8 cellular contexts compared by ENCODE assay signal in the genomic region with DNA sequence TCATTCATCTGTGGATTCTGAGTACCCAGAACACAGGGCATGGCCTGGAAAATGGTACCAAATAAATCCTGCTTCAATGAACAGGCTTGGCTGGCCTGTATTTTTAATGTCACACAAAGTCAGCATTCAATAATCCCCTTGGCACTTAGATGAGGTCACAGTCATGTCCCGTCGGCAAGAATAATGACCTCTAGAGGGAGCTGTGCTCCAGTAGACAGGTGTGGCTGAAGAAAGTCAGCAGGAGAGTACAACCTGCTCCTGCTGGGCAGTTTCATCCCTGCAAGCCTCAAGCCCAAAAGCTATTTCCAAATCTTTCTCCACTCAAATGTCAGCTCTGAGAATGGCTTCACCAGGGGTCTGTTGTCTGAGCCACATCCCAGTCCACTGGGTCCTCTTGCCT.
DNase-seq lines count a peak whose midpoint lies in the region; ATAC-seq, FAIRE-seq and TF ChIP-seq lines count a peak whose summit lies in the region.

No MANE protein-coding gene starts in this region.

- peak; percentile 51 for DNase-seq in LNCaP clone FGC (ENCODE audit: low read depth)
- peak; percentile 13 to 46 for DNase-seq in H1 (ENCODE audit: low read depth in 1 of 2, low spot score in 2 of 2)
- peak; percentile 3 for DNase-seq in stimulated activated naive B cell treated with anti-CD40 and anti-IgM and Interleukin-4, amounts not matched to agents 10 μg/mL and 1 μg/mL and 100 μg/mL, for 72 hours
- DNase-seq in NCI-H128 (lab: John Stamatoyannopoulos, UW; ENCODE audit: unreplicated experiment), result no peak
- no peak for DNase-seq in hippocampal formation (lab: John Stamatoyannopoulos, UW)

- H3K18ac ChIP-seq in H1 (ENCODE audit: extremely low read depth, low read length), result no peak overlapping the region

- no peak overlapping the region for H4K8ac ChIP-seq in H1 (ENCODE audit: extremely low read depth, insufficient read depth, low read length)

- H3K23ac ChIP-seq in H1 (ENCODE audit: insufficient read length), result no peak overlapping the region

- no peaks in the 10 kb centered on the region for H3K9me3 ChIP-seq in H1 (ENCODE audit: insufficient read depth in 2 of 2, low read depth in 1 of 2, low read length in 1 of 2)

- H3K27ac Mint-ChIP-seq in stimulated activated naive B cell treated with anti-CD40 and anti-IgM and Interleukin-4, amounts not matched to agents 10 μg/mL and 1 μg/mL and 100 μg/mL, for 72 hours, result no peak overlapping the region

- no peak overlapping the region for H4K5ac ChIP-seq in H1 (ENCODE audit: insufficient read length, low read depth, low read length)

- POLR2A ChIA-PET in H1 (lab: Charles Lee; ENCODE audit: partially characterized antibody), result no interaction called here

- no peak overlapping the region for H3K56ac ChIP-seq in H1 (replicated peaks; ENCODE audit: insufficient read length, low read depth, low read length)

- no peak overlapping the region for H3K4me3 Mint-ChIP-seq in stimulated activated naive B cell treated with anti-CD40 and anti-IgM and Interleukin-4, amounts not matched to agents 10 μg/mL and 1 μg/mL and 100 μg/mL, for 72 hours

- CTCF ChIA-PET in H1 (lab: Charles Lee; ENCODE audit: partially characterized antibody), result interaction anchor here (0.6 to 3.1 kb wide), 21 partner anchors 12 to 632 kb away, joined by 3 to 16 read pairs (median 3); no protein-coding TSS in a partner anchor

- H2BK120ac ChIP-seq in H1 (replicated peaks; ENCODE audit: low read depth, low read length), result no peak overlapping the region

- H3K9me3 Mint-ChIP-seq in stimulated activated naive B cell treated with anti-CD40 and anti-IgM and Interleukin-4, amounts not matched to agents 10 μg/mL and 1 μg/mL and 100 μg/mL, for 72 hours, result peaks cover 0 to 4% of the 10 kb centered on the region in 2 donors

- no peak overlapping the region for H3K27ac ChIP-seq in H1 (ENCODE audit: low read depth, low read length)

- H3K9ac ChIP-seq in H1 (replicated peaks in 1 of 4; ENCODE audit: extremely low read depth in 1 of 4, low read depth in 3 of 4, low read length in 3 of 4), result no peak overlapping the region

- no peaks in the 10 kb centered on the region for H3K36me3 Mint-ChIP-seq in stimulated activated naive B cell treated with anti-CD40 and anti-IgM and Interleukin-4, amounts not matched to agents 10 μg/mL and 1 μg/mL and 100 μg/mL, for 72 hours

- H2BK15ac ChIP-seq in H1 (ENCODE audit: low read length), result no peak overlapping the region

- H3K4ac ChIP-seq in H1 (replicated peaks; ENCODE audit: insufficient read length, low read depth, low read length), result no peak overlapping the region

- no peaks in the 10 kb centered on the region for H3K79me2 ChIP-seq in H1 (ENCODE audit: control insufficient read depth in 1 of 2, insufficient read depth in 2 of 2, low read length in 2 of 2)

- no peaks in the 10 kb centered on the region for H3K27me3 ChIP-seq in H1 (replicated peaks in 1 of 4; ENCODE audit: control insufficient read depth in 3 of 4, extremely low read depth in 1 of 4, insufficient read depth in 3 of 4, low read length in 3 of 4)

- H4K91ac ChIP-seq in H1 (replicated peaks; ENCODE audit: insufficient read length, low read length), result no peak overlapping the region

- no peak overlapping the region for H2BK12ac ChIP-seq in H1 (ENCODE audit: low read depth, low read length)

- WGBS in H1 (ENCODE audit: extremely low coverage in 1 of 2, insufficient coverage in 1 of 2, insufficient read length in 1 of 2, insufficient replicate concordance in 2 of 2, low coverage in 1 of 2, low lambda C conversion rate in 2 of 2, missing lambda C conversion rate in 1 of 2), 2 experiments, result 5% methylated on average over 2 of the region's 2 CpGs; no CpG with 5 or more reads in 1 of the 2 experiments

- TF ChIP-seq RAD21 in H1 (IDR thresholded peaks at IDR 0.05 in 1 of 2, conservative IDR thresholded peaks at IDR 0.05 in 1 of 2; ENCODE audit: low read depth in 2 of 2, low read length in 2 of 2), result peak; percentile 81 to 88

- no peaks in the 10 kb centered on the region for H3K4me1 ChIP-seq in H1 (replicated peaks in 1 of 4; ENCODE audit: control insufficient read depth in 3 of 4, insufficient read depth in 4 of 4, low read length in 3 of 4)

- no peak overlapping the region for H3K14ac ChIP-seq in H1 (ENCODE audit: insufficient read length)

- no peak for TF ChIP-seq EP300 in H1 (IDR thresholded peaks at IDR 0.05; ENCODE audit: borderline replicate concordance in 1 of 2, low read depth in 2 of 2, low read length in 2 of 2)

- no peaks in the 10 kb centered on the region for H3K23me2 ChIP-seq in H1 (ENCODE audit: low read depth, low read length)

- H3K4me2 ChIP-seq in H1 (ENCODE audit: insufficient read depth in 1 of 2, low read depth in 2 of 2, low read length in 2 of 2), result no peak overlapping the region

- H2BK20ac ChIP-seq in H1 (ENCODE audit: low read length), result no peak overlapping the region

- H3K4me1 Mint-ChIP-seq in stimulated activated naive B cell treated with anti-CD40 and anti-IgM and Interleukin-4, amounts not matched to agents 10 μg/mL and 1 μg/mL and 100 μg/mL, for 72 hours, result peaks cover 0 to 4% of the 10 kb centered on the region in 2 donors

- ATAC-seq in GM21360 (IDR thresholded peaks at IDR 0.05; ENCODE audit: unreplicated experiment) (peak; percentile 84), HG03457 (IDR thresholded peaks at IDR 0.05; ENCODE audit: unreplicated experiment) (no peak)
- ATAC-seq in stimulated activated naive B cell treated with anti-CD40 and anti-IgM and Interleukin-4, amounts not matched to agents 10 μg/mL and 1 μg/mL and 100 μg/mL, for 72 hours (replicated peaks), result peak; percentile 71 to 81

- H2AK5ac ChIP-seq in H1 (ENCODE audit: low read depth, low read length), result no peak overlapping the region

- H4K20me1 ChIP-seq in H1 (replicated peaks in 1 of 2; ENCODE audit: control insufficient read depth in 1 of 2, insufficient read depth in 2 of 2, low read length in 2 of 2), result no peaks in the 10 kb centered on the region

- H2AFZ ChIP-seq in H1 (ENCODE audit: low read length), result no peak overlapping the region

- peaks cover 0 to 4% of the 10 kb centered on the region in 2 donors for H3K27me3 Mint-ChIP-seq in stimulated activated naive B cell treated with anti-CD40 and anti-IgM and Interleukin-4, amounts not matched to agents 10 μg/mL and 1 μg/mL and 100 μg/mL, for 72 hours

- H3K4me3 ChIP-seq in LNCaP clone FGC (ENCODE audit: low read depth, low read length) (no peak overlapping the region), H1 (ENCODE audit: extremely low read depth in 1 of 4, insufficient read depth in 2 of 4, low read depth in 3 of 4, low read length in 4 of 4) (no peak overlapping the region)

- no peaks in the 10 kb centered on the region for H3K79me1 ChIP-seq in H1 (ENCODE audit: low read depth, low read length)

- TF ChIP-seq CTCF in GM12872 (IDR thresholded peaks at IDR 0.05; ENCODE audit: insufficient read depth, low read depth, low read length) (peak; percentile 56), LNCaP clone FGC (IDR thresholded peaks at IDR 0.05; ENCODE audit: control insufficient read depth, extremely low read depth, insufficient read depth) (peak; percentile 62), H1 (IDR thresholded peaks at IDR 0.05; ENCODE audit: control extremely low read depth in 1 of 3, insufficient read depth in 1 of 3, low read depth in 1 of 3, low read length in 3 of 3) (peak; percentile 41 to 98 (median 76))

- H2BK5ac ChIP-seq in H1 (ENCODE audit: low read depth, low read length), result no peak overlapping the region

- H3K36me3 ChIP-seq in H1 (ENCODE audit: control insufficient read depth in 2 of 4, insufficient read depth in 4 of 4, low read length in 3 of 4), result no peaks in the 10 kb centered on the region

- no peak for TF ChIP-seq POLR2A in H1 (IDR thresholded peaks at IDR 0.05; ENCODE audit: control extremely low read depth in 1 of 2, low read depth in 2 of 2, low read length in 2 of 2)

- FAIRE-seq in H1 (lab: Jason Lieb, UNC), result peak; percentile 100

TF ChIP-seq in H1, 55 proteins besides CTCF, POLR2A, EP300 and RAD21:
- peak; percentile 32; the same call in 1 of the 2 replicates for TF ChIP-seq CREB1 (IDR thresholded peaks at IDR 0.05)
- TF ChIP-seq TBP (IDR thresholded peaks at IDR 0.05; ENCODE audit: low read depth, low read length), result no peak

Comparison
In these comparisons a context has a peak if more than half of its experiments do, and no peak if none do; other contexts are left out.
1. DNase-seq: peak in LNCaP clone FGC (single experiment), H1 (2 of 2) and stimulated activated naive B cell treated with anti-CD40 and anti-IgM and Interleukin-4, amounts not matched to agents 10 μg/mL and 1 μg/mL and 100 μg/mL, for 72 hours (single experiment); none in NCI-H128 (single experiment) and hippocampal formation (0 of 2).
2. Peak in every context shown above with its lines, with median percentiles within 50 percentile points of each other: CTCF ChIP-seq.